7 cellular contexts compared by ENCODE assay signal in genomic region chr3:156483961-156484787, GRCh38.
DNase-seq lines count a peak whose midpoint lies in the region; ATAC-seq and TF ChIP-seq lines count a peak whose summit lies in the region.

No MANE protein-coding gene starts in this region.

- WGBS in endodermal cell (ENCODE audit: insufficient coverage in 1 of 2, insufficient read length in 1 of 2), 2 experiments: 60 to 79% methylated on average over 2 to 6 of the region's 6 CpGs

- no peak overlapping the region for H3K4me3 Mint-ChIP-seq in endodermal cell

- H3K4me3 ChIP-seq in OCI-LY3 (ENCODE audit: low read length): peak overlapping the region; percentile 76
- no peak overlapping the region for H3K4me3 ChIP-seq in cardiac muscle cell
- no peak overlapping the region for H3K4me3 ChIP-seq in endodermal cell (ENCODE audit: low read length)

- no peaks in the 10 kb centered on the region for H3K36me3 ChIP-seq in OCI-LY3 (replicated peaks; ENCODE audit: low read depth, low read length)
- no peaks in the 10 kb centered on the region for H3K36me3 ChIP-seq in cardiac muscle cell
- H3K36me3 ChIP-seq in endodermal cell (ENCODE audit: control insufficient read depth, insufficient read depth, low read length): no peaks in the 10 kb centered on the region

- peak overlapping the region; percentile 98 for H3K4me2 ChIP-seq in OCI-LY3 (ENCODE audit: low read length)

- H3K9me3 Mint-ChIP-seq in endodermal cell: no peaks in the 10 kb centered on the region

- H4K20me1 ChIP-seq in OCI-LY3 (ENCODE audit: insufficient read depth, low read length): no peaks in the 10 kb centered on the region

- no peaks in the 10 kb centered on the region for H3K4me1 Mint-ChIP-seq in endodermal cell

- H3K9me3 ChIP-seq in OCI-LY3 (ENCODE audit: insufficient read depth, low read length) (no peaks in the 10 kb centered on the region), cardiac muscle cell (ENCODE audit: low read depth) (no peaks in the 10 kb centered on the region), endodermal cell (ENCODE audit: control insufficient read depth, low read length) (no peaks in the 10 kb centered on the region)

- H3K27ac Mint-ChIP-seq in endodermal cell: no peak overlapping the region

- H3K27me3 ChIP-seq in OCI-LY3 (ENCODE audit: low read depth, low read length): no peaks in the 10 kb centered on the region
- H3K27me3 ChIP-seq in cardiac muscle cell: no peaks in the 10 kb centered on the region
- H3K27me3 ChIP-seq in endodermal cell (ENCODE audit: control insufficient read depth, insufficient read depth, low read length, poor library complexity, severe bottlenecking): no peaks in the 10 kb centered on the region

- ATAC-seq in GM18873 (IDR thresholded peaks at IDR 0.05; ENCODE audit: low FRiP score, unreplicated experiment) (peak; percentile 82), HG02981 (IDR thresholded peaks at IDR 0.05; ENCODE audit: unreplicated experiment) (peak; percentile 79)

- H3K27ac ChIP-seq in OCI-LY3 (ENCODE audit: low read length): peak overlapping the region; percentile 98
- H3K27ac ChIP-seq in cardiac muscle cell: peak overlapping the region; percentile 10
- H3K27ac ChIP-seq in endodermal cell (ENCODE audit: low read depth, low read length): no peak overlapping the region

- H3K79me2 ChIP-seq in OCI-LY3 (ENCODE audit: low read length): no peaks in the 10 kb centered on the region

- peak; percentile 22 for DNase-seq in activated T-helper 1 cell treated with Interleukin-2 at 50 U/mL for 16 hours (ENCODE audit: low read depth)
- peak; percentile 12 to 80 for DNase-seq in cardiac muscle cell (ENCODE audit: low read depth in 1 of 2, low spot score in 1 of 2)
- DNase-seq in stimulated activated CD4-positive, alpha-beta T cell treated with anti-CD3 and anti-CD28 coated beads, Interleukin-4, amount 100 ng/mL, for 1 hour: peak; percentile 17
- no peak for DNase-seq in endodermal cell

- peak overlapping the region; percentile 85 for H3K9ac ChIP-seq in OCI-LY3 (ENCODE audit: low read length)
- H3K9ac ChIP-seq in endodermal cell (ENCODE audit: extremely low read depth, low read length, poor library complexity, severe bottlenecking): no peak overlapping the region

- H3K27me3 Mint-ChIP-seq in endodermal cell (ENCODE audit: insufficient read depth): no peaks in the 10 kb centered on the region

- no peaks in the 10 kb centered on the region for H3K36me3 Mint-ChIP-seq in endodermal cell (ENCODE audit: low read depth)

- no peak overlapping the region for H2AFZ ChIP-seq in OCI-LY3 (ENCODE audit: low read depth, low read length)

- TF ChIP-seq CTCF in OCI-LY3 (IDR thresholded peaks at IDR 0.05; ENCODE audit: low read depth, low read length) (no peak), cardiac muscle cell (IDR thresholded peaks at IDR 0.05; ENCODE audit: low read depth, low read length) (no peak), endodermal cell (conservative IDR thresholded peaks at IDR 0.05) (no peak)

- H3K4me1 ChIP-seq in OCI-LY3 (ENCODE audit: low read length) (peaks cover 63% of the 10 kb centered on the region), cardiac muscle cell (ENCODE audit: low read depth) (peaks cover 9% of the 10 kb centered on the region), endodermal cell (ENCODE audit: control insufficient read depth, insufficient read depth, low read length) (no peaks in the 10 kb centered on the region)
